Comparison of ENCODE assay signal across 20 cellular contexts in genomic region chr6:15955484-15955883, GRCh38.
"Had no signal": no experiment of that assay in that cellular context is flagged by ENCODE, and none has a peak within 500 bp of the region (broad histone marks: within the 10 kb centered on the region; RNA-seq: fewer than 3 reads in every experiment).

No MANE protein-coding gene starts in this region.

- H3K4me1 ChIP-seq: SJSA1 had no signal

- H3K27me3 ChIP-seq: SJSA1 had no signal

- H3K27ac ChIP-seq: KMS-11, SJSA1 had no signal

- DNase-seq: IMR-90; Kasumi-1; MM.1S; NCI-H1092 treated with DMSO at 0.1 percent for 48 hours; NCI-H1436; NCI-H187; NCI-H2029; NCI-H2081 treated with DMSO at 0.1 percent for 48 hours; NCI-H2171; NCI-H226; NCI-H446; NCI-H524 treated with DMSO at 0.1 percent for 48 hours; NCI-H774; NK-92 treated with Interleukin-12 subunit alpha and Interleukin-12 subunit beta, amount 100 ng/mL, for 24 hours; Right ventricle myocardium superior; SIG-M5 had no signal

- H3K36me3 ChIP-seq: SJSA1 had no signal

- FAIRE-seq: RCC 7860 had no signal

- H3K9me3 ChIP-seq: SJSA1 had no signal

- H3K4me3 ChIP-seq: SJSA1, SK-N-MC had no signal
